Comparison of ENCODE assay signal across 15 cellular contexts in the genomic region with DNA sequence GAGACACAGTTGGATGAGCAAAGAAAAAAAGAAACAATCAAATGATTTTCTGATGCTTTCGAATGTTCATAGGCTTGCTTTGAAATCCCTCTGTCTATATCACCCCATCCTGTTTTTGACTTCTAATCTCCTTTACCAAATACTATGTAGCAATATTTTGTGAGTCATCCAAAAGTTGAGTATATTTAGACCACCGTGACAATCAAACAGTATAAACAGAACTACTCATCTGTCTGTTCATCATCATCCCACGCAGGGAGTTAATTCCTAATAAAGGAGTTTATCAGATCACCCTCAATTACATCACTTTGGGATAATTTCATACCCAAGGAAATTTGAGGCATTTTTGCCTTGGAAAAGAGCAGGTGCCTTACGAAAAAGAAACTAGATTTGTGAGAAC.
DNase-seq lines count a peak whose midpoint lies in the region; ATAC-seq and TF ChIP-seq lines count a peak whose summit lies in the region.
"Had no signal": no experiment of that assay in that cellular context is flagged by ENCODE, and none has a peak within 500 bp of the region (broad histone marks: within the 10 kb centered on the region; RNA-seq: fewer than 3 reads in every experiment).

No MANE protein-coding gene starts in this region.

- H4K20me1 ChIP-seq in mammary epithelial cell (ENCODE audit: insufficient read depth, low read length): no peaks in the 10 kb centered on the region

- H3K9ac ChIP-seq in mammary epithelial cell (ENCODE audit: insufficient read depth, low read length): peak overlapping the region; percentile 19

- BruUV-seq in mammary epithelial cell (replicated peaks; lab: Mats Ljungman, UMichigan): no TSS peak

- H3K4me3 ChIP-seq in MG63 (0 out of 2 replicates have a peak overlapping the region, but pooled peaks have one; percentile 3), mammary epithelial cell (replicated peaks in 1 of 3; ENCODE audit: insufficient read depth in 1 of 3, low read depth in 2 of 3, low read length in 3 of 3) (no peak overlapping the region), left lung (no peak overlapping the region)
- H3K4me3 ChIP-seq: cardiac muscle cell, HAP-1 had no signal

- peak overlapping the region; percentile 67 for H3K4me2 ChIP-seq in mammary epithelial cell (ENCODE audit: insufficient read depth, low read depth, low read length)

- H3K27ac ChIP-seq in mammary epithelial cell (ENCODE audit: insufficient read depth, low read depth, low read length) (peak overlapping the region; percentile 87), left lung (no peak overlapping the region)
- H3K27ac ChIP-seq: cardiac muscle cell had no signal

- in situ Hi-C loops in mammary epithelial cell (cut with MboI; ENCODE audit: low sequenced_read_pairs in 2 of 2) (no loop called here), GM13977 (cut with MboI; ENCODE audit: low pct_unique_long_range_greater_than_20kb, low sequenced_read_pairs, unreplicated experiment) (no loop called here)

- CTCF ChIA-PET in mammary epithelial cell (lab: Charles Lee; ENCODE audit: low non-redundant PET): no interaction called here

- dilution Hi-C loops in mammary epithelial cell (cut with HindIII; ENCODE audit: low sequenced_read_pairs): no loop called here

- WGBS in mammary epithelial cell (ENCODE audit: low coverage, missing lambda C conversion rate): 5% methylated on average over 4 of the region's 4 CpGs

- H3K27me3 ChIP-seq in MG63: no peaks in the 10 kb centered on the region
- H3K27me3 ChIP-seq in mammary epithelial cell (ENCODE audit: insufficient read depth, low read length): no peaks in the 10 kb centered on the region
- H3K27me3 ChIP-seq in left lung: no peaks in the 10 kb centered on the region
- H3K27me3 ChIP-seq: cardiac muscle cell had no signal

- TF ChIP-seq CTCF in mammary epithelial cell (conservative IDR thresholded peaks at IDR 0.05 in 1 of 2, IDR thresholded peaks at IDR 0.05 in 1 of 2; ENCODE audit: extremely low read depth in 1 of 2, insufficient read depth in 1 of 2, low read depth in 1 of 2, low read length in 2 of 2): no peak
- TF ChIP-seq CTCF in left lung (IDR thresholded peaks at IDR 0.05): no peak
- no peak for TF ChIP-seq CTCF in GM13977 (IDR thresholded peaks at IDR 0.05; ENCODE audit: extremely low read depth, insufficient read depth, missing control alignments)

- H3K9me3 ChIP-seq in MG63 (no peaks in the 10 kb centered on the region), mammary epithelial cell (replicated peaks; ENCODE audit: insufficient read depth, low read length) (no peaks in the 10 kb centered on the region), left lung (no peaks in the 10 kb centered on the region)
- H3K9me3 ChIP-seq: HAP-1 had no signal

- H3K79me2 ChIP-seq in mammary epithelial cell (ENCODE audit: insufficient read depth, low read length): no peaks in the 10 kb centered on the region

- H3K36me3 ChIP-seq in MG63 (no peaks in the 10 kb centered on the region), mammary epithelial cell (ENCODE audit: insufficient read depth, low read length) (no peaks in the 10 kb centered on the region), left lung (no peaks in the 10 kb centered on the region)
- H3K36me3 ChIP-seq: cardiac muscle cell, HAP-1 had no signal

- H3K4me1 ChIP-seq in mammary epithelial cell (ENCODE audit: insufficient read depth, low read length) (peaks cover 28% of the 10 kb centered on the region), left lung (peaks cover 0 to 7% of the 10 kb centered on the region in 2 donors)
- H3K4me1 ChIP-seq: HAP-1 had no signal

- intact Hi-C loops in mammary epithelial cell (cut with micrococcal nuclease): no loop called here
- intact Hi-C loops in left lung (cut with DNase I): no loop called here

- no peak overlapping the region for H2AFZ ChIP-seq in mammary epithelial cell (ENCODE audit: low read depth, low read length)

- peak; percentile 67 for ATAC-seq in left lung
- no peak for ATAC-seq in HG03135 (IDR thresholded peaks at IDR 0.05; ENCODE audit: unreplicated experiment)
- ATAC-seq in GM18907 (IDR thresholded peaks at IDR 0.05; ENCODE audit: unreplicated experiment): no peak

- DNase-seq in A172 (ENCODE audit: low spot score) (peak; percentile 38), MG63 (no peak), mammary epithelial cell (peak; percentile 84), left lung (no peak), GM13977 (ENCODE audit: low spot score) (no peak), NCI-H1930 (lab: John Stamatoyannopoulos, UW) (no peak)
- DNase-seq: activated CD4-positive, alpha-beta T cell treated with anti-CD3 and anti-CD28 coated beads, Interleukin-2, amount 10 ng/mL, durations not matched to agents 7 days and 5 days; AML-193; islet precursor cell; NCI-H446 treated with DMSO at 0.1 percent for 48 hours; stimulated activated CD4-positive, alpha-beta T cell treated with anti-CD3 and anti-CD28 coated beads, Interleukin-12 subunit alpha, Interleukin-12 subunit beta, amount 100 ng/mL, for 4 hours had no signal

Comparison
In these comparisons a context has a peak if more than half of its experiments do, and no peak if none do; other contexts are left out.
1. DNase-seq: peak in A172 (single experiment) and mammary epithelial cell (single experiment); none in MG63 (single experiment), left lung (0 of 2), GM13977 (single experiment) and NCI-H1930 (0 of 2).